In the genomic region with DNA sequence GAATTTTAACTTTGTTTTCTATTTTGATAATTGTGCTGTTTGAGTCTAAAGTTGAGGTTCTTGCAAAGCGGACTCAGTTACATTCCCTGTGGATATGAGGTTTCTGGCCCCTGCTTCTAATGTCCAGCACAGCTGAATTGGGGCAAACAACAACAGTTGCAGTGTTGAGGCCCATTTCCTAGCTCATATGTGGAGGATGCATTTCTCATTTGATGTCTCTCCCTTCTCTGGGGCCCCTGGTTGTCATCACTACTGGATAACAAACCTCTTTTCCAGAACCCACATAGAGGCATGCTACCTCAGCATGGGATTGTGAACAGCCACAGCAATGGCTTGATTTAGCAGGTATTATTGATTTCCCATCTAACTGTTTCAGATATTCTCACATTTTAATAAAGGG, we compare ENCODE assay signal across 8 cellular contexts.
"Had no signal": no experiment of that assay in that cellular context is flagged by ENCODE, and none has a peak within 500 bp of the region (broad histone marks: within the 10 kb centered on the region; RNA-seq: fewer than 3 reads in every experiment).

No MANE protein-coding gene starts in this region.

- H3K27ac ChIP-seq: GM23248 had no signal

- H3K4me3 ChIP-seq: GM23248, GM23338, HAP-1 had no signal

- DNase-seq: GM23248, GOT3, H7, H9, HCEC 1CT, HFFc6 had no signal

- H3K9me3 ChIP-seq: HAP-1 had no signal

- H3K4me1 ChIP-seq: HAP-1 had no signal

- H3K36me3 ChIP-seq: HAP-1 had no signal

- H3K9ac ChIP-seq: GM23248 had no signal

- H2AFZ ChIP-seq: GM23248 had no signal
